In genomic region chr7:518630-519428, GRCh38 we compare ENCODE assay signal across 8 cellular contexts. TPM values are rescaled to one million over a fixed set of nuclear protein-coding genes. Genes with fewer than 3 reads are reported as not detected.
A peak's percentile ranks its signal among the peaks of the same experiment; 100 is the strongest.
DNase-seq lines count a peak whose midpoint lies in the region; ATAC-seq and TF ChIP-seq lines count a peak whose summit lies in the region.

No MANE protein-coding gene starts in this region.

- no peaks in the 10 kb centered on the region for H3K36me3 Mint-ChIP-seq in activated naive CD4-positive, alpha-beta T cell treated with anti-CD3 and anti-CD28 coated beads, Interleukin-2, amount 10 ng/mL, durations not matched to agents 7 days and 5 days
- no peaks in the 10 kb centered on the region for H3K36me3 Mint-ChIP-seq in natural killer cell treated with Interleukin-12 subunit alpha and Interleukin-12 subunit beta and Interleukin-15 and Interleukin-18, amount 100 ng/mL, for 72 hours

- WGBS in transverse colon (ENCODE audit: low coverage in 1 of 2), 2 donors: 2% methylated on average over 39 of the region's 84 CpGs; no CpG with 5 or more reads in 1 of the 2 donors

- peak overlapping the region; percentile 68 for H3K4me3 Mint-ChIP-seq in activated naive CD4-positive, alpha-beta T cell treated with anti-CD3 and anti-CD28 coated beads, Interleukin-2, amount 10 ng/mL, durations not matched to agents 7 days and 5 days
- H3K4me3 Mint-ChIP-seq in natural killer cell treated with Interleukin-12 subunit alpha and Interleukin-12 subunit beta and Interleukin-15 and Interleukin-18, amount 100 ng/mL, for 72 hours: peak overlapping the region; percentile 80

- no peaks in the 10 kb centered on the region for H3K36me3 ChIP-seq in transverse colon

- peaks cover 18% of the 10 kb centered on the region for H3K4me1 Mint-ChIP-seq in activated naive CD4-positive, alpha-beta T cell treated with anti-CD3 and anti-CD28 coated beads, Interleukin-2, amount 10 ng/mL, durations not matched to agents 7 days and 5 days
- peaks cover 4 to 6% of the 10 kb centered on the region in 2 donors for H3K4me1 Mint-ChIP-seq in natural killer cell treated with Interleukin-12 subunit alpha and Interleukin-12 subunit beta and Interleukin-15 and Interleukin-18, amount 100 ng/mL, for 72 hours (ENCODE audit: low read depth in 2 of 2)

- peak in 1 of 5 experiments; percentile 32 for TF ChIP-seq CTCF in transverse colon (IDR thresholded peaks at IDR 0.05)

- H3K27me3 Mint-ChIP-seq in activated naive CD4-positive, alpha-beta T cell treated with anti-CD3 and anti-CD28 coated beads, Interleukin-2, amount 10 ng/mL, durations not matched to agents 7 days and 5 days: peaks cover 93% of the 10 kb centered on the region
- peaks cover 0 to 14% of the 10 kb centered on the region in 2 donors for H3K27me3 Mint-ChIP-seq in natural killer cell treated with Interleukin-12 subunit alpha and Interleukin-12 subunit beta and Interleukin-15 and Interleukin-18, amount 100 ng/mL, for 72 hours

- in situ Hi-C loops in transverse colon (cut with MboI; ENCODE audit: low pct_ligation_motif_present in 1 of 4, low pct_unique_long_range_greater_than_20kb in 1 of 4, low sequenced_read_pairs in 3 of 4): no loop called here

- H3K27ac ChIP-seq in transverse colon: peak overlapping the region; percentile 95 to 98 (median 96)

- intact Hi-C loops in transverse colon (cut with DNase I; ENCODE audit: low total_unique reads): loop anchor here (10.0 kb wide), 2 partner anchors 206 to 256 kb away; partner anchors contain the start of genes DNAAF5 and PRKAR1B

- TF ChIP-seq EP300 in transverse colon (IDR thresholded peaks at IDR 0.05; ENCODE audit: low read depth): no peak

- H3K4me1 ChIP-seq in transverse colon: peaks cover 38 to 67% (median 61%) of the 10 kb centered on the region in 4 donors

- peaks cover 37% of the 10 kb centered on the region for H3K27me3 ChIP-seq in transverse colon

- TF ChIP-seq POLR2A in transverse colon (IDR thresholded peaks at IDR 0.05): peak; percentile 93

- DNase-seq in activated T-cell treated with anti-CD3 and anti-CD28 coated beads for 24 hours (ENCODE audit: low read depth) (peak; percentile 33), activated T-cell treated with anti-CD3 and anti-CD28 coated beads for 4 hours (no peak), NCI-H2171 treated with DMSO at 0.1 percent for 48 hours (lab: John Stamatoyannopoulos, UW) (peak; percentile 74), foreskin melanocyte (peak; percentile 40), transverse colon (peak; percentile 88)
- peak; percentile 61 for DNase-seq in activated naive CD4-positive, alpha-beta T cell treated with anti-CD3 and anti-CD28 coated beads, Interleukin-2, amount 10 ng/mL, durations not matched to agents 7 days and 5 days
- no peak for DNase-seq in natural killer cell treated with Interleukin-12 subunit alpha and Interleukin-12 subunit beta and Interleukin-15 and Interleukin-18, amount 100 ng/mL, for 72 hours (ENCODE audit: low spot score)

- peak overlapping the region; percentile 77 to 90 (median 84) for H3K4me3 ChIP-seq in transverse colon

- ATAC-seq in natural killer cell treated with Interleukin-12 subunit alpha and Interleukin-12 subunit beta and Interleukin-15 and Interleukin-18, amount 100 ng/mL, for 72 hours: peak; percentile 32 to 61
- ATAC-seq in GM21528 (IDR thresholded peaks at IDR 0.05; ENCODE audit: low FRiP score, unreplicated experiment): no peak

- H3K27ac Mint-ChIP-seq in activated naive CD4-positive, alpha-beta T cell treated with anti-CD3 and anti-CD28 coated beads, Interleukin-2, amount 10 ng/mL, durations not matched to agents 7 days and 5 days: peak overlapping the region; percentile 76
- H3K27ac Mint-ChIP-seq in natural killer cell treated with Interleukin-12 subunit alpha and Interleukin-12 subunit beta and Interleukin-15 and Interleukin-18, amount 100 ng/mL, for 72 hours: no peak overlapping the region

- H3K9me3 ChIP-seq in transverse colon: no peaks in the 10 kb centered on the region

- CTCF ChIA-PET in activated naive CD4-positive, alpha-beta T cell treated with anti-CD3 and anti-CD28 coated beads, Interleukin-2, amount 10 ng/mL, durations not matched to agents 7 days and 5 days (lab: Charles Lee): no interaction called here

- H3K9me3 Mint-ChIP-seq in activated naive CD4-positive, alpha-beta T cell treated with anti-CD3 and anti-CD28 coated beads, Interleukin-2, amount 10 ng/mL, durations not matched to agents 7 days and 5 days: no peaks in the 10 kb centered on the region
- no peaks in the 10 kb centered on the region for H3K9me3 Mint-ChIP-seq in natural killer cell treated with Interleukin-12 subunit alpha and Interleukin-12 subunit beta and Interleukin-15 and Interleukin-18, amount 100 ng/mL, for 72 hours

RNA-seq across cellular contexts. Expression of gene PDGFA, which starts 0.8 kb away (rescaled TPM):
- total RNA-seq in natural killer cell treated with Interleukin-12 subunit alpha and Interleukin-12 subunit beta and Interleukin-15 and Interleukin-18, amount 100 ng/mL, for 72 hours: 1 to 10 TPM; 1.3 to 5.0 TPM
- total RNA-seq in transverse colon: 100 to 1,000 TPM in 2 of 4 donors, 10 to 100 TPM in 2; 60.2 to 123 (median 104) TPM

Comparison
In these comparisons a context has a peak if more than half of its experiments do, and no peak if none do; other contexts are left out.
1. DNase-seq: peak in activated T-cell treated with anti-CD3 and anti-CD28 coated beads for 24 hours (single experiment), NCI-H2171 treated with DMSO at 0.1 percent for 48 hours (single experiment), activated naive CD4-positive, alpha-beta T cell treated with anti-CD3 and anti-CD28 coated beads, Interleukin-2, amount 10 ng/mL, durations not matched to agents 7 days and 5 days (single experiment), foreskin melanocyte (single experiment) and transverse colon (single experiment); none in activated T-cell treated with anti-CD3 and anti-CD28 coated beads for 4 hours (single experiment) and natural killer cell treated with Interleukin-12 subunit alpha and Interleukin-12 subunit beta and Interleukin-15 and Interleukin-18, amount 100 ng/mL, for 72 hours (single experiment).
2. RNA of gene PDGFA, which starts 0.8 kb away (total RNA-seq): 60.2 to 123 TPM in transverse colon; 1.3 to 5.0 TPM in natural killer cell treated with Interleukin-12 subunit alpha and Interleukin-12 subunit beta and Interleukin-15 and Interleukin-18, amount 100 ng/mL, for 72 hours; every median in the first group is over 10 times any median in the second.